ENCODE assay signal across 8 cellular contexts in the genomic region with DNA sequence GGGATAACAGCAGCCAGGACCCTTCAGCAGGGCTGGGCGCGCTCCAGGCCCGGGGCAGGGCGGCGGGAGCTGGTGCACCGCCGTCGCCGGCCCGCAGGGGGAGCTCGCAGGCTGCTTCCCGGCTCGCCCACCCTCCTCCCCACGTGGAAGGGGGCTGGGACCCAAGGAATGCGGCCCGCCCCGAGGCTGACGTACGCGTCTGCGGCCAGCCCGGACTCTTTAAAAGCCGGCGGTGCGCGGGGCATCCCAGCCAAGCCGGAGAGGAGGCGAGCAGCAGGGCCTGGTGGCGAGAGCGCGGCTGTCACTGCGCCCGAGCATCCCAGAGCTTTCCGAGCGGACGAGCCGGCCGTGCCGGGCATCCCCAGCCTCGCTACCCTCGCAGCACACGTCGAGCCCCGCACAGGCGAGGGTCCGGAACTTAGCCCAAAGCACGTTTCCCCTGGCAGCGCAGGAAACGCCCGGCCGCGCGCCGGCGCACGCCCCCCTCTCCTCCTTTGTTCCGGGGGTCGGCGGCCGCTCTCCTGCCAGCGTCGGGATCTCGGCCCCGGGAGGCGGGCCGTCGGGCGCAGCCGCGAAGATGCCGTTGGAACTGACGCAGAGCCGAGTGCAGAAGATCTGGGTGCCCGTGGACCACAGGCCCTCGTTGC. TPM values are rescaled to one million over a fixed set of nuclear protein-coding genes. Genes with fewer than 3 reads are reported as not detected.
DNase-seq lines count a peak whose midpoint lies in the region; ATAC-seq and TF ChIP-seq lines count a peak whose summit lies in the region.

A gene (plus strand): TSS at position 249 of the 647 bp plus-strand sequence. CDS start 329 bp downstream, at position 578.

- no peaks in the 10 kb centered on the region for H3K9me3 ChIP-seq in duodenal mucosa (ENCODE audit: control insufficient read depth in 1 of 2, low read length in 2 of 2)

- peaks cover 30% of the 10 kb centered on the region in 2 donors for H3K4me1 ChIP-seq in duodenal mucosa (ENCODE audit: control insufficient read depth in 1 of 2, insufficient read depth in 2 of 2, low read length in 2 of 2)

- peak within 1 kb of the TSS; percentile 83 for H3K27ac ChIP-seq in duodenal mucosa (ENCODE audit: low read depth, low read length)

- CTCF ChIA-PET in activated CD4-positive, alpha-beta memory T cell treated with anti-CD3 and anti-CD28 coated beads for 36 hours (lab: Charles Lee) = interaction anchor here (0.6 to 7.3 kb wide), 49 partner anchors 9 to 477 kb away, joined by 3 to 160 read pairs (median 6); no protein-coding TSS in a partner anchor

- peak within 1 kb of the TSS; percentile 86 to 88 for H3K4me3 ChIP-seq in duodenal mucosa (ENCODE audit: low read depth in 1 of 2, low read length in 2 of 2)
- H3K4me3 ChIP-seq in lower leg skin (ENCODE audit: low read depth, poor library complexity, severe bottlenecking) = peak within 1 kb of the TSS; percentile 58

- whole genome bisulfite sequencing in lower leg skin, 2 donors = 0 to 2% methylated on average over 12 to 34 of the region's 75 CpGs

- H3K4me3 Mint-ChIP-seq in activated CD4-positive, alpha-beta memory T cell treated with anti-CD3 and anti-CD28 coated beads for 36 hours = peak within 1 kb of the TSS; percentile 90

- POLR2A ChIA-PET in activated CD4-positive, alpha-beta memory T cell treated with anti-CD3 and anti-CD28 coated beads for 36 hours (lab: Charles Lee) = interaction anchor here (0.6 to 2.9 kb wide), 26 partner anchors 16 to 354 kb away, joined by 3 to 23 read pairs (median 5); a partner anchor contains a TSS

- H3K36me3 ChIP-seq in duodenal mucosa (ENCODE audit: control insufficient read depth in 1 of 2, insufficient read depth in 2 of 2, low read length in 2 of 2) = no peaks in the 10 kb centered on the region

- H3K36me3 Mint-ChIP-seq in activated CD4-positive, alpha-beta memory T cell treated with anti-CD3 and anti-CD28 coated beads for 36 hours = peaks cover 14% of the 10 kb centered on the region

- TF ChIP-seq CTCF in AG09319 (IDR thresholded peaks at IDR 0.05; ENCODE audit: low read depth, low read length) = peak; percentile 59
- peak in 2 of 3 donors; percentile 85 to 89 for TF ChIP-seq CTCF in lower leg skin (IDR thresholded peaks at IDR 0.05)

- peak within 1 kb of the TSS; percentile 79 for H3K9ac ChIP-seq in duodenal mucosa (ENCODE audit: low read depth in 1 of 2, low read length in 2 of 2)

- H3K27me3 ChIP-seq in duodenal mucosa (ENCODE audit: control insufficient read depth in 1 of 2, insufficient read depth in 2 of 2, low read length in 2 of 2) = no peaks in the 10 kb centered on the region

- H3K27me3 Mint-ChIP-seq in activated CD4-positive, alpha-beta memory T cell treated with anti-CD3 and anti-CD28 coated beads for 36 hours = no peaks in the 10 kb centered on the region

- intact Hi-C loops in activated CD4-positive, alpha-beta memory T cell treated with anti-CD3 and anti-CD28 coated beads for 36 hours (cut with micrococcal nuclease) = loop anchor here (1.0 to 5.0 kb wide), 10 partner anchors 30 to 391 kb away; a partner anchor contains a TSS
- intact Hi-C loops in lower leg skin (cut with DNase I; ENCODE audit: low total_unique reads) = loop anchor here (5.0 to 10.0 kb wide), 2 partner anchors 88 to 199 kb away; no protein-coding TSS in a partner anchor

- peak; percentile 75 for ATAC-seq in GM18867 (IDR thresholded peaks at IDR 0.05; ENCODE audit: unreplicated experiment)
- ATAC-seq in HG03097 (IDR thresholded peaks at IDR 0.05; ENCODE audit: low FRiP score, unreplicated experiment) = peak; percentile 66

- H3K27ac Mint-ChIP-seq in activated CD4-positive, alpha-beta memory T cell treated with anti-CD3 and anti-CD28 coated beads for 36 hours = peak within 1 kb of the TSS; percentile 91

- peak in 1 of 2 donors; percentile 93 for TF ChIP-seq POLR2A in lower leg skin (IDR thresholded peaks at IDR 0.05)

- peak; percentile 91 for DNase-seq in AG09319 (ENCODE audit: extremely low read depth, low read depth)
- peak; percentile 55 for DNase-seq in NCI-H446 treated with DMSO at 0.1 percent for 48 hours (lab: John Stamatoyannopoulos, UW)
- peak; percentile 96 for DNase-seq in activated CD4-positive, alpha-beta memory T cell treated with anti-CD3 and anti-CD28 coated beads for 36 hours
- peak; percentile 92 to 99 for DNase-seq in lower leg skin (ENCODE audit: low spot score in 2 of 2)
- DNase-seq in stimulated activated CD4-positive, alpha-beta T cell treated with anti-CD3 and anti-CD28 coated beads, Interleukin-4, amount 100 ng/mL, for 48 hours (ENCODE audit: low read depth in 2 of 2) = peak; percentile 92

- H3K9me3 Mint-ChIP-seq in activated CD4-positive, alpha-beta memory T cell treated with anti-CD3 and anti-CD28 coated beads for 36 hours = no peaks in the 10 kb centered on the region

- H3K4me1 Mint-ChIP-seq in activated CD4-positive, alpha-beta memory T cell treated with anti-CD3 and anti-CD28 coated beads for 36 hours (ENCODE audit: low read depth) = peaks cover 32% of the 10 kb centered on the region

RNA-seq across cellular contexts. Expression of the gene that starts here (rescaled TPM):
- total RNA-seq in activated CD4-positive, alpha-beta memory T cell treated with anti-CD3 and anti-CD28 coated beads for 36 hours = 10 to 100 TPM; 70.6 to 76.4 TPM
- 10 to 100 TPM; 56.4 to 77.4 (median 69.2) TPM for total RNA-seq in lower leg skin

Comparison
In these comparisons a context has a peak if more than half of its experiments do, and no peak if none do; other contexts are left out.
1. Peak in every context shown above with its lines: DNase-seq, ATAC-seq, H3K4me3 ChIP-seq and H3K27ac ChIP-seq.